10 cellular contexts compared by ENCODE assay signal in the genomic region with DNA sequence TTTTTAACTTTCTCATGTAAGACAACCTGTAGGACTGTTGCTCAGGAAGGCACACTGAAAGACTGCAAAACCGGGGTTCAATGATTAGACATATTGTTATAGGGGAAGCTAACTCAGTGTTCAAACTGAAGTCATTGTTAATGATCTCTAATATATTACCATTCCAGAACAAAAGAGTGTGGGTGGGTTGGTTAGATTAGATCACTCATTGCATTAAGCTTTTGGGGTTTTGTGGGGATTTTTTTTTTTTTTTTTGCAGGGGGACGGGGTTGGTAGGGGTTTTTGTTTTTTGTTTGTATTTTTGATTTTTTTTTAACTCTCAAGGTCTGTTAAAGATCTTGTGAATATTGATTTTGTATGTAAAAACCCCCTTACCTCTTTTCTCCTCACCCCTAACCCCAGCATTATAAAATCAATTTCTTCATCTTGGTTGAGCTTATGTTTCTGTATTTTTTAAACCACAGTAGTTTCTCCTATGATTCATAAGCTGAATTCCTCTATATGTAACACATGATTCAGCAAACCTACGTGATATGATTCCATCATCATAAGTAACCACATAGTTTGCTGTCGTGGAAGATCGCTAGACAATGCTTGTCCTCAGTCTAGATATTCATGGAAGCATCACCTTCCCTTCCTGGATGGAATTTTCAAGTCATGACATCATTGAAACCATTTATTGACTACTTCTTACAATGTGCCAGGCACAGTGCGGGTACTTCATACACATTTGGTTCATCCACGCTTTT.
A peak's percentile ranks its signal among the peaks of the same experiment; 100 is the strongest.
DNase-seq lines count a peak whose midpoint lies in the region; ATAC-seq lines count a peak whose summit lies in the region.
"Had no signal": no experiment of that assay in that cellular context is flagged by ENCODE, and none has a peak within 500 bp of the region (broad histone marks: within the 10 kb centered on the region; RNA-seq: fewer than 3 reads in every experiment).

No MANE protein-coding gene starts in this region.

- peak; percentile 59 for ATAC-seq in GM21717 (IDR thresholded peaks at IDR 0.05; ENCODE audit: unreplicated experiment)
- ATAC-seq in GM21526 (IDR thresholded peaks at IDR 0.05; ENCODE audit: low FRiP score, unreplicated experiment), result no peak
- ATAC-seq in HG03571 (IDR thresholded peaks at IDR 0.05; ENCODE audit: unreplicated experiment), result no peak

- peak; percentile 58 for DNase-seq in Daoy (ENCODE audit: low read depth)
- DNase-seq in OCI-M1 (lab: John Stamatoyannopoulos, UW), result peak; percentile 14
- DNase-seq in fibroblast of peridontal ligament (ENCODE audit: extremely low read depth), result peak; percentile 95
- DNase-seq in NCI-H2227 treated with DMSO at 0.1 percent for 48 hours (lab: John Stamatoyannopoulos, UW), result no peak
- DNase-seq in NCI-H128 (lab: John Stamatoyannopoulos, UW; ENCODE audit: unreplicated experiment), result no peak
- DNase-seq: NCI-H526 treated with DMSO at 0.1 percent for 48 hours; stimulated activated CD4-positive, alpha-beta T cell treated with anti-CD3 and anti-CD28 coated beads, Interleukin-4, amount 100 ng/mL, for 1 hour had no signal

Comparison
In these comparisons a context has a peak if more than half of its experiments do, and no peak if none do; other contexts are left out.
1. DNase-seq: peak in Daoy (single experiment), OCI-M1 (single experiment) and fibroblast of peridontal ligament (single experiment); none in NCI-H2227 treated with DMSO at 0.1 percent for 48 hours (single experiment) and NCI-H128 (single experiment).